ENCODE assay signal across 28 cellular contexts in genomic region chr20:11315506-11315905, GRCh38.
"Had no signal": no experiment of that assay in that cellular context is flagged by ENCODE, and none has a peak within 500 bp of the region (broad histone marks: within the 10 kb centered on the region; RNA-seq: fewer than 3 reads in every experiment).

No MANE protein-coding gene starts in this region.

- H3K27me3 ChIP-seq: colonic mucosa, esophagus muscularis mucosa, foreskin keratinocyte, gastroesophageal sphincter, heart right ventricle, left lung, neural progenitor cell, spleen, tibial nerve, upper lobe of left lung had no signal

- H3K4me2 ChIP-seq: neural progenitor cell had no signal

- ATAC-seq: foreskin keratinocyte; gastroesophageal sphincter; heart right ventricle; left cardiac atrium; left lung; naive thymus-derived CD4-positive, alpha-beta T cell; right cardiac atrium; stimulated activated memory B cell treated with anti-CD40 and anti-IgM and Interleukin-4, amounts not matched to agents 10 μg/mL and 1 μg/mL and 100 μg/mL, for 72 hours; stimulated activated naive CD8-positive, alpha-beta T cell treated with anti-CD3 and anti-CD28 coated beads, Interleukin-15, Interleukin-2, amounts not matched to agents 100 U/mL and 50 U/mL, for 24 hours had no signal

- H3K9ac ChIP-seq: neural progenitor cell had no signal

- DNase-seq: colonic mucosa; effector CD8-positive, alpha-beta T cell; endodermal cell; foreskin keratinocyte; glutamatergic neuron; heart right ventricle; hippocampal formation; immature natural killer cell; islet precursor cell; left cardiac atrium; left lung; mesendoderm; midbrain; naive thymus-derived CD4-positive, alpha-beta T cell; right cardiac atrium; spleen; stimulated activated CD4-positive, alpha-beta T cell treated with anti-CD3 and anti-CD28 coated beads, Interleukin-4, amount 100 ng/mL, for 4 hours; stimulated activated naive CD8-positive, alpha-beta T cell treated with anti-CD3 and anti-CD28 coated beads, Interleukin-15, Interleukin-2, amounts not matched to agents 100 U/mL and 50 U/mL, for 24 hours; upper lobe of left lung had no signal

- H3K9me3 ChIP-seq: colonic mucosa, prostate gland, thoracic aorta, upper lobe of left lung had no signal

- H3K4me1 ChIP-seq: colonic mucosa, esophagus muscularis mucosa, foreskin keratinocyte, gastroesophageal sphincter, left lung, neural progenitor cell, prostate gland, spleen, tibial nerve, upper lobe of left lung had no signal

- H3K36me3 ChIP-seq: colonic mucosa, esophagus muscularis mucosa, gastroesophageal sphincter, heart right ventricle, left lung, neural progenitor cell, prostate gland, spleen, thoracic aorta, tibial nerve, upper lobe of left lung had no signal

- H3K4me3 ChIP-seq: colonic mucosa, esophagus muscularis mucosa, gastroesophageal sphincter, heart right ventricle, left lung, neural progenitor cell, prostate gland, skin epidermis, spleen, thoracic aorta, tibial nerve, upper lobe of left lung had no signal

- H3K27ac ChIP-seq: colonic mucosa, epithelial cell of prostate, esophagus muscularis mucosa, foreskin keratinocyte, gastroesophageal sphincter, heart right ventricle, left lung, neural progenitor cell, prostate gland, skin epidermis, spleen, thoracic aorta, tibial nerve, upper lobe of left lung had no signal

- H2AFZ ChIP-seq: neural progenitor cell had no signal
